Comparison of ENCODE assay signal across 16 cellular contexts in genomic region chr19:13629687-13630357, GRCh38.
DNase-seq lines count a peak whose midpoint lies in the region; ATAC-seq, FAIRE-seq and TF ChIP-seq lines count a peak whose summit lies in the region.
"Had no signal": no experiment of that assay in that cellular context is flagged by ENCODE, and none has a peak within 500 bp of the region (broad histone marks: within the 10 kb centered on the region; RNA-seq: fewer than 3 reads in every experiment).

No MANE protein-coding gene starts in this region.

- no peaks in the 10 kb centered on the region for H3K9me3 Mint-ChIP-seq in CD8-positive, alpha-beta T cell
- H3K9me3 Mint-ChIP-seq: activated T-helper 2 cell treated with anti-CD3 and anti-CD28 coated beads, Interferon-gamma antibody, Interleukin-2, Interleukin-4, amounts not matched to agents 10 μg/mL and 5 μg/mL and 100 μg/mL, durations not matched to agents 14 hours and 24 hours and 36 hours had no signal

- H3K4me3 Mint-ChIP-seq in CD8-positive, alpha-beta T cell = no peak overlapping the region
- H3K4me3 Mint-ChIP-seq: CD4-positive, CD25-positive, alpha-beta regulatory T cell; stimulated activated memory B cell treated with anti-CD40 and anti-IgM and Interleukin-4, amounts not matched to agents 10 μg/mL and 1 μg/mL and 100 μg/mL, for 72 hours had no signal

- POLR2A ChIA-PET in HepG2 (lab: Yijun Ruan, JAX) = interaction anchor here (0.6 kb wide), 1 partner anchor 416 kb away, joined by 3 read pairs; no protein-coding TSS in a partner anchor
- POLR2A ChIA-PET in CD8-positive, alpha-beta T cell (lab: Charles Lee) = no interaction called here

- no peaks in the 10 kb centered on the region for H3K79me2 ChIP-seq in HepG2 (ENCODE audit: insufficient read depth, low read length)
- H3K79me2 ChIP-seq in hepatocyte = no peaks in the 10 kb centered on the region
- H3K79me2 ChIP-seq: parathyroid adenoma had no signal

- peaks cover 29% of the 10 kb centered on the region for H3K27me3 Mint-ChIP-seq in CD8-positive, alpha-beta T cell (ENCODE audit: low read depth)

- H3K36me3 Mint-ChIP-seq in CD8-positive, alpha-beta T cell = no peaks in the 10 kb centered on the region
- H3K36me3 Mint-ChIP-seq: CD4-positive, CD25-positive, alpha-beta regulatory T cell; stimulated activated memory B cell treated with anti-CD40 and anti-IgM and Interleukin-4, amounts not matched to agents 10 μg/mL and 1 μg/mL and 100 μg/mL, for 72 hours had no signal

- ATAC-seq in HepG2 (no peak), right lobe of liver (no peak), HG03439 (IDR thresholded peaks at IDR 0.05; ENCODE audit: unreplicated experiment) (no peak)
- no peak for ATAC-seq in CD8-positive, alpha-beta T cell
- ATAC-seq: stimulated activated memory B cell treated with anti-CD40 and anti-IgM and Interleukin-4, amounts not matched to agents 10 μg/mL and 1 μg/mL and 100 μg/mL, for 72 hours had no signal

- H3K27ac ChIP-seq in HepG2 (ENCODE audit: extremely low read length, insufficient read depth, low read length) = no peak overlapping the region
- H3K27ac ChIP-seq in right lobe of liver = no peak overlapping the region
- H3K27ac ChIP-seq in hepatocyte = no peak overlapping the region
- no peak overlapping the region for H3K27ac ChIP-seq in CD8-positive, alpha-beta T cell (ENCODE audit: low read depth, low read length)
- H3K27ac ChIP-seq: parathyroid adenoma had no signal

- no peaks in the 10 kb centered on the region for H4K20me1 ChIP-seq in HepG2 (ENCODE audit: insufficient read depth, low read length)
- no peaks in the 10 kb centered on the region for H4K20me1 ChIP-seq in hepatocyte (ENCODE audit: insufficient read depth, poor library complexity, severe bottlenecking)

- WGBS in HepG2 (ENCODE audit: low lambda C conversion rate) = 13% methylated on average over 6 of the region's 6 CpGs
- WGBS in right lobe of liver (ENCODE audit: insufficient coverage, low coverage, low lambda C conversion rate, missing lambda C conversion rate) = 62% methylated on average over 5 of the region's 6 CpGs
- WGBS in hepatocyte (ENCODE audit: low lambda C conversion rate, missing lambda C conversion rate) = 84% methylated on average over 6 of the region's 6 CpGs

- TF ChIP-seq EP300 in HepG2 (IDR thresholded peaks at IDR 0.05; ENCODE audit: low read depth in 2 of 2, low read length in 2 of 2) = no peak
- TF ChIP-seq EP300 in HepG2 (CRISPR knock-in tag; IDR thresholded peaks at IDR 0.05; ENCODE audit: borderline replicate concordance) = no peak

- H3K4me1 Mint-ChIP-seq in CD8-positive, alpha-beta T cell (ENCODE audit: low read depth) = no peaks in the 10 kb centered on the region

- H3K4me3 ChIP-seq in HepG2 (replicated peaks in 1 of 3; ENCODE audit: insufficient read depth in 1 of 3, low read depth in 2 of 3, low read length in 3 of 3) (no peak overlapping the region), right lobe of liver (no peak overlapping the region), cardiac fibroblast (replicated peaks in 1 of 2; ENCODE audit: low read depth in 2 of 2, low read length in 2 of 2) (no peak overlapping the region), hepatocyte (no peak overlapping the region)
- H3K4me3 ChIP-seq in CD8-positive, alpha-beta T cell (ENCODE audit: low read depth, low read length) = no peak overlapping the region

- no peaks in the 10 kb centered on the region for H3K9me3 ChIP-seq in HepG2 (ENCODE audit: low read length)
- H3K9me3 ChIP-seq in right lobe of liver = no peaks in the 10 kb centered on the region
- no peaks in the 10 kb centered on the region for H3K9me3 ChIP-seq in hepatocyte (ENCODE audit: low read depth)
- no peaks in the 10 kb centered on the region for H3K9me3 ChIP-seq in CD8-positive, alpha-beta T cell (ENCODE audit: low read length)

- in situ Hi-C loops in HepG2 (cut with HindIII; ENCODE audit: extremely low pct_ligation_motif_present, low pct_unique_long_range_greater_than_20kb) = no loop called here

- no peak overlapping the region for H3K4me2 ChIP-seq in HepG2 (ENCODE audit: low read depth, low read length)
- H3K4me2 ChIP-seq in hepatocyte = no peak overlapping the region

- no peaks in the 10 kb centered on the region for H3K9me2 ChIP-seq in hepatocyte (replicated peaks; ENCODE audit: insufficient read depth)

- H2AFZ ChIP-seq in HepG2 (ENCODE audit: low read length) (no peak overlapping the region), hepatocyte (no peak overlapping the region)
- H2AFZ ChIP-seq: parathyroid adenoma had no signal

- peaks cover 0 to 12% of the 10 kb centered on the region in 2 experiments; a peak in 1 of 5 replicates for H3K27me3 ChIP-seq in HepG2 (ENCODE audit: control insufficient read depth in 1 of 2, insufficient read depth in 2 of 2, low read length in 2 of 2)
- H3K27me3 ChIP-seq in right lobe of liver = no peaks in the 10 kb centered on the region
- H3K27me3 ChIP-seq in hepatocyte = peaks cover 8% of the 10 kb centered on the region
- no peaks in the 10 kb centered on the region for H3K27me3 ChIP-seq in CD8-positive, alpha-beta T cell (ENCODE audit: insufficient read depth, low read length)

- H3K36me3 ChIP-seq in HepG2 (replicated peaks in 1 of 2; ENCODE audit: control insufficient read depth in 1 of 2, insufficient read depth in 2 of 2, low read length in 2 of 2) (no peaks in the 10 kb centered on the region), right lobe of liver (no peaks in the 10 kb centered on the region), hepatocyte (replicated peaks; ENCODE audit: insufficient read depth, low read depth) (no peaks in the 10 kb centered on the region)
- H3K36me3 ChIP-seq in CD8-positive, alpha-beta T cell (ENCODE audit: insufficient read depth, low read length) = no peaks in the 10 kb centered on the region

- no TSS peak for BruUV-seq in HepG2 (replicated peaks; lab: Mats Ljungman, UMichigan)

- intact Hi-C loops in HepG2 (cut with micrococcal nuclease; ENCODE audit: unreplicated experiment) (no loop called here), right lobe of liver (cut with DNase I) (no loop called here)
- intact Hi-C loops in CD8-positive, alpha-beta T cell (cut with DNase I, micrococcal nuclease) = no loop called here

- H3K4me1 ChIP-seq in HepG2 (ENCODE audit: insufficient read depth, low read length) (peaks cover 16% of the 10 kb centered on the region), right lobe of liver (no peaks in the 10 kb centered on the region), hepatocyte (ENCODE audit: insufficient read depth) (peaks cover 10% of the 10 kb centered on the region)
- H3K4me1 ChIP-seq in CD8-positive, alpha-beta T cell (ENCODE audit: insufficient read depth, low read length) = no peaks in the 10 kb centered on the region

- FAIRE-seq in HepG2 (lab: Jason Lieb, UNC) = no peak

- no peak overlapping the region for H3K9ac ChIP-seq in HepG2 (ENCODE audit: insufficient read depth, low read depth, low read length)
- H3K9ac ChIP-seq: parathyroid adenoma had no signal

- H3K27ac Mint-ChIP-seq in CD8-positive, alpha-beta T cell = no peak overlapping the region
- H3K27ac Mint-ChIP-seq: activated T-helper 2 cell treated with anti-CD3 and anti-CD28 coated beads, Interferon-gamma antibody, Interleukin-2, Interleukin-4, amounts not matched to agents 10 μg/mL and 5 μg/mL and 100 μg/mL, durations not matched to agents 14 hours and 24 hours and 36 hours; CD4-positive, CD25-positive, alpha-beta regulatory T cell; stimulated activated memory B cell treated with anti-CD40 and anti-IgM and Interleukin-4, amounts not matched to agents 10 μg/mL and 1 μg/mL and 100 μg/mL, for 72 hours had no signal

- no peak for DNase-seq in HepG2 (ENCODE audit: low spot score)
- no peak for DNase-seq in right lobe of liver
- peak; percentile 34 for DNase-seq in LHCN-M2 (ENCODE audit: low read depth)
- DNase-seq in cardiac fibroblast (ENCODE audit: low read depth in 2 of 2) = peak; percentile 3 to 64
- DNase-seq in stromal cell of bone marrow (ENCODE audit: low read depth) = peak; percentile 78
- no peak for DNase-seq in hepatocyte (ENCODE audit: low spot score)
- DNase-seq in CD8-positive, alpha-beta T cell = no peak
- DNase-seq: CD4-positive, CD25-positive, alpha-beta regulatory T cell; central memory CD4-positive, alpha-beta T cell; NCI-H1417; NCI-H526 treated with DMSO at 0.1 percent for 48 hours; SHP77 had no signal

- TF ChIP-seq CTCF in HepG2 (CRISPR knock-in tag; IDR thresholded peaks at IDR 0.05) = no peak
- no peak for TF ChIP-seq CTCF in right lobe of liver (IDR thresholded peaks at IDR 0.05)
- no peak for TF ChIP-seq CTCF in cardiac fibroblast (IDR thresholded peaks at IDR 0.05; ENCODE audit: low read depth, low read length)
- no peak for TF ChIP-seq CTCF in hepatocyte (IDR thresholded peaks at IDR 0.05; ENCODE audit: poor library complexity)
- no peak for TF ChIP-seq CTCF in CD8-positive, alpha-beta T cell (IDR thresholded peaks at IDR 0.05)

- TF ChIP-seq RAD21 in HepG2 (CRISPR knock-in tag; IDR thresholded peaks at IDR 0.05) = no peak

- no peak for TF ChIP-seq POLR2A in HepG2 (IDR thresholded peaks at IDR 0.05; ENCODE audit: insufficient read depth in 1 of 2, low read depth in 2 of 2, low read length in 2 of 2)
- no peak for TF ChIP-seq POLR2A in right lobe of liver (IDR thresholded peaks at IDR 0.05)

- CTCF ChIA-PET in HepG2 (lab: Yijun Ruan, JAX; ENCODE audit: low intra/inter-chr PET ratio, low total read pairs) = no interaction called here
- CTCF ChIA-PET in CD8-positive, alpha-beta T cell (lab: Charles Lee) = no interaction called here

TF ChIP-seq in HepG2, 621 proteins besides CTCF, POLR2A, EP300 and RAD21 (continues in another document):
- TF ChIP-seq ZNF331 (CRISPR knock-in tag; IDR thresholded peaks at IDR 0.05) = peak; percentile 86
- TF ChIP-seq NFRKB (IDR thresholded peaks at IDR 0.05) = no peak
- no peak for TF ChIP-seq KDM1A (CRISPR knock-in tag; IDR thresholded peaks at IDR 0.05)
- no peak for TF ChIP-seq SALL2 (CRISPR knock-in tag; IDR thresholded peaks at IDR 0.05)
- no peak for TF ChIP-seq HMGA1 (CRISPR knock-in tag; conservative IDR thresholded peaks at IDR 0.05)
- no peak for TF ChIP-seq MXD4 (CRISPR knock-in tag; IDR thresholded peaks at IDR 0.05)
- TF ChIP-seq ZNF557 (CRISPR knock-in tag; IDR thresholded peaks at IDR 0.05) = no peak
- no peak for TF ChIP-seq ZBTB34 (CRISPR knock-in tag; IDR thresholded peaks at IDR 0.05)
- TF ChIP-seq ZSCAN29 (CRISPR knock-in tag; conservative IDR thresholded peaks at IDR 0.05) = no peak

Comparison
In these comparisons a context has a peak if more than half of its experiments do, and no peak if none do; other contexts are left out.
1. DNase-seq: peak in LHCN-M2 (single experiment), cardiac fibroblast (2 of 2) and stromal cell of bone marrow (single experiment); none in HepG2 (single experiment), right lobe of liver (0 of 3), hepatocyte (single experiment) and CD8-positive, alpha-beta T cell (0 of 7).